ENCODE assay signal across 8 cellular contexts in the genomic region with DNA sequence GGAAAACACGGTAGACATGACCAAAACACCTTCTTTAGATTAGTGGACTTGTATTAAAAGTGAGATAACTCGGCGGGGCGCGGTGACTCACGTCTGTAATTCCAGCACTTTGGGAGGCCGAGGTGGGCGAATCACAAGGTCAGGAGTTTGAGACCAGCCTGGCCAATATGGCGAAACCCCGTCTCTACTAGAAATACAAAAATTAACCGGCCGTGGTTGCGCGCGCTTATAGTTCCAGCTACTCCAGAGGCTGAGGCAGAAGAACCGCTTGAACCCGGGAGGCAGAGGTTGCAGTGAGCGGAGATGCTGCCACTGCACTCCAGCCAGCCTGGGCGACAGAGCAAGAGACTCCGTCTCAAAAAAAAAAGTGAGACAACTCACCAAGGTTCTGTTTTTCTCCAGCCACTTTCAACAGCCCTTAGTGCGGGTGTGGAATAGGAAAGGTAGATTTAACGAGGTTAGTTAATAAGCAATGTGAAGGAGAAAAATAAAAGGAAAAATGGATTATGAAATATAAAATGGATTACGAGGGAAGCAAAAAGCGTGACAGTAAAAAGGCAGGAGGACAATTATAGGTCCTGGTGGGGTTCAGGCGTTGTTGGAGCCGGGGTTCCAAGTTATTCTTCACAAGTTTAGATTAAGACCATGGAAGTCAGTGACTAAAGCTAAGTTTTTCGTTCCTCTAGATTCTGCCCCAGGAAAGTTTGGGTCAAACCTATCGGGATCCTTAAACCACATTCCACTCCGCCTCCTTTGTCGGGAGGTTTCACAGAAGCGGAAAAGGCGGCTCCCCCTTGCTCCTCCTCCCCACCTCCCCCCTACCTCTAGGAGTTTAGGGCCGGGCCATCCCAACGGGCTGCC. TPM values are rescaled to one million over a fixed set of nuclear protein-coding genes. Genes with fewer than 3 reads are reported as not detected.
DNase-seq lines count a peak whose midpoint lies in the region; ATAC-seq, FAIRE-seq and TF ChIP-seq lines count a peak whose summit lies in the region.

No MANE protein-coding gene starts in this region.

- H4K20me1 ChIP-seq in fibroblast of lung (ENCODE audit: control insufficient read depth, extremely low read depth, insufficient read depth, low read length): no peaks in the 10 kb centered on the region

- H3K9ac ChIP-seq in fibroblast of lung (ENCODE audit: insufficient read depth, low read length): peak overlapping the region; percentile 90

- H2AFZ ChIP-seq in fibroblast of lung (ENCODE audit: low read length): peak overlapping the region; percentile 79

- H3K27ac ChIP-seq in fibroblast of lung (ENCODE audit: insufficient read depth, low read length): peak overlapping the region; percentile 97
- H3K27ac ChIP-seq in pancreas: peak overlapping the region; percentile 86 to 98 (median 96)

- H3K79me2 ChIP-seq in fibroblast of lung (ENCODE audit: control insufficient read depth, insufficient read depth, low read length): peaks cover 8% of the 10 kb centered on the region

- H3K27me3 ChIP-seq in fibroblast of lung (ENCODE audit: control insufficient read depth, insufficient read depth, low read length) (no peaks in the 10 kb centered on the region), pancreas (no peaks in the 10 kb centered on the region)

- H3K4me3 ChIP-seq in WI38 (ENCODE audit: low read depth, low read length) (peak overlapping the region; percentile 68), fibroblast of lung (replicated peaks in 1 of 4; ENCODE audit: control extremely low read depth in 1 of 4, insufficient read depth in 1 of 4, low read depth in 3 of 4, low read length in 4 of 4) (peak overlapping the region; percentile 61 to 98 (median 84)), pancreas (peak overlapping the region; percentile 48 to 72 (median 52))

- 4 to 7% methylated on average over 34 of the region's 34 CpGs for WGBS in pancreas, 2 donors

- peak overlapping the region; percentile 94 for H3K4me2 ChIP-seq in fibroblast of lung (ENCODE audit: extremely low read depth, insufficient read depth, low read length)

- intact Hi-C loops in pancreas (cut with DNase I): no loop called here

- ATAC-seq in pancreas (peak in 1 of 4 donors; percentile 3), HG02884 (IDR thresholded peaks at IDR 0.05; ENCODE audit: unreplicated experiment) (no peak)

- H3K36me3 ChIP-seq in fibroblast of lung (ENCODE audit: control insufficient read depth, insufficient read depth, low read length) (no peaks in the 10 kb centered on the region), pancreas (no peaks in the 10 kb centered on the region)

- no peaks in the 10 kb centered on the region for H3K4me1 ChIP-seq in fibroblast of lung (ENCODE audit: control insufficient read depth, extremely low read depth, insufficient read depth, low read length)
- peaks cover 0 to 16% (median 13%) of the 10 kb centered on the region in 3 donors for H3K4me1 ChIP-seq in pancreas

- H3K9me3 ChIP-seq in fibroblast of lung (ENCODE audit: control insufficient read depth, insufficient read depth, low read depth, low read length) (no peaks in the 10 kb centered on the region), pancreas (no peaks in the 10 kb centered on the region)

- no peak for FAIRE-seq in pancreas (lab: Jason Lieb, UNC)

- DNase-seq in CD1c-positive myeloid dendritic cell (ENCODE audit: extremely low spot score) (peak; percentile 18), HCEC 1CT (peak; percentile 92), fibroblast of lung (ENCODE audit: low read depth in 2 of 2) (peak; percentile 3 to 32), pancreas (peak in 3 of 6 donors; percentile 17 to 25 (median 24)), HPDE6-E6E7 (ENCODE audit: extremely low spot score) (no peak), GM19238 (ENCODE audit: insufficient read length, low spot score) (no peak)

- TF ChIP-seq CTCF in WI38 (IDR thresholded peaks at IDR 0.05; ENCODE audit: low read depth, low read length): no peak
- no peak for TF ChIP-seq CTCF in fibroblast of lung (conservative IDR thresholded peaks at IDR 0.05 in 1 of 2, IDR thresholded peaks at IDR 0.05 in 1 of 2; ENCODE audit: low read depth in 1 of 2, low read length in 2 of 2)
- no peak for TF ChIP-seq CTCF in pancreas (IDR thresholded peaks at IDR 0.05)

RNA-seq across cellular contexts. Expression of a gene that starts 0.5 kb away (rescaled TPM):
- total RNA-seq in fibroblast of lung (61.9 and 64.2 TPM in 2 replicates), pancreas (10 to 100 TPM in 2 of 6 donors, 1 to 10 TPM in 4; 6.0 to 11.0 (median 7.5) TPM)
- polyA plus RNA-seq in fibroblast of lung (28.7 and 32.6 TPM in 2 replicates), pancreas (10 to 100 TPM in 1 of 2 donors, 1 to 10 TPM in 1; 9.0 to 18.0 TPM)
- 33.8 and 40.4 TPM in 2 replicates for polyA plus RNA-seq in fibroblast of lung (2012)
- polyA minus RNA-seq in fibroblast of lung (ENCODE audit: low replicate concordance): 0.96 and 3.1 TPM in 2 replicates

RNA-seq across cellular contexts. Expression of a gene that starts 1.1 kb away (rescaled TPM):
- total RNA-seq in fibroblast of lung (12.1 and 14.2 TPM in 2 replicates), pancreas (10 to 100 TPM in 2 of 6 donors, 1 to 10 TPM in 4; 5.7 to 14.2 (median 8.3) TPM)
- polyA plus RNA-seq in fibroblast of lung (25.7 and 36.3 TPM in 2 replicates), pancreas (1 to 10 TPM; 3.5 to 6.1 TPM)
- polyA plus RNA-seq in fibroblast of lung (2012): 18.9 and 25.0 TPM in 2 replicates
- polyA minus RNA-seq in fibroblast of lung (ENCODE audit: low replicate concordance): 53.5 and 67.1 TPM in 2 replicates

Comparison
In these comparisons a context has a peak if more than half of its experiments do, and no peak if none do; other contexts are left out.
1. DNase-seq: peak in CD1c-positive myeloid dendritic cell (single experiment), HCEC 1CT (single experiment) and fibroblast of lung (2 of 2); none in HPDE6-E6E7 (single experiment) and GM19238 (single experiment).
2. Peak in every context shown above with its lines, with median percentiles within 50 percentile points of each other: H3K4me3 ChIP-seq.